In the genomic region with DNA sequence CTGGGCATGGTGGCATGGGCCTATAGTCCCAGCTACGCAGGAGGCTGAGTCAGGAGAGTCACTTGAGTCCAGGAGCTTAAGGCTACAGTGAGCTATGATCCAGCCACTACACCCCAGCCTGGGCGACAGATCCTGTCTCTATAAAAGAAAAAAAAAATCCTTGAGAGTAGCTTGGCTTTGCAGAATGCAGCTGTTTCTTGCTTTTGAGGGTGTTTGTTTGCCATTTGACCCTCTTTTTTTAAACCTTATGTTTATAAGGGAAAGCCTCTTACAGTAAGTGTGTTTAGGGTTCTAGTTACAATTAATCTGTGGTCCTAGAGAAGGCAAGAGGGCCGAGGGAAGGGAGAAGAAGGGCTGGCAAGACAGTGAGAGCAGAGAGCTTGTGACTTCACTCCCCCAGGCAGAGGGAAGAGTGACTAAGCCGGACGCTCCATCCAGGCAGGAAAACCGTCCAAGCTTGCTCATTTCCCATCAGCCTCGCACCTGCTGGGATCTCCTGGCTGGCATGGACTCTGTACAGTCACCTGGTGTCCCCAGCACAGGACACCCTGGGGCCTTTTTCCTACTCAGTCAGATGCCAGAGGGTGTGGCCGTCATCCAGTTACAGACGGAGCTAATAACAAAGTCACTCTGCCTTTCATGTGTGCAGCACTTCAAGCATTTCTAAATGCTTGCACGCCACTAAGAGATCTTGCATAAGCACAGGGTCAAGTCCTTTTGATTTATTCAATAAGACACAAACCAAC, we compare ENCODE assay signal across 8 cellular contexts. TPM values are rescaled to one million over a fixed set of nuclear protein-coding genes. Genes with fewer than 3 reads are reported as not detected.
A peak's percentile ranks its signal among the peaks of the same experiment; 100 is the strongest.
DNase-seq lines count a peak whose midpoint lies in the region; ATAC-seq and TF ChIP-seq lines count a peak whose summit lies in the region.

No MANE protein-coding gene starts in this region.

- H3K4me1 Mint-ChIP-seq in osteocyte (ENCODE audit: unreplicated experiment): peaks cover 45% of the 10 kb centered on the region

- no peaks in the 10 kb centered on the region for H3K9me3 ChIP-seq in Peyer's patch

- ATAC-seq in HG02852 (IDR thresholded peaks at IDR 0.05; ENCODE audit: unreplicated experiment) (no peak), GM21390 (IDR thresholded peaks at IDR 0.05; ENCODE audit: unreplicated experiment) (no peak)

- peak; percentile 67 to 71 for TF ChIP-seq POLR2A in Peyer's patch (IDR thresholded peaks at IDR 0.05)

- peak overlapping the region; percentile 44 to 94 (median 78) for H3K27ac ChIP-seq in Peyer's patch

- no peak overlapping the region for H3K4me3 Mint-ChIP-seq in osteocyte (ENCODE audit: unreplicated experiment)

- no peaks in the 10 kb centered on the region for H3K27me3 Mint-ChIP-seq in osteocyte (ENCODE audit: unreplicated experiment)

- no peaks in the 10 kb centered on the region for H3K9me3 Mint-ChIP-seq in osteocyte (ENCODE audit: unreplicated experiment)

- H3K36me3 ChIP-seq in Peyer's patch: no peaks in the 10 kb centered on the region
- no peaks in the 10 kb centered on the region for H3K36me3 ChIP-seq in H7 (replicated peaks; ENCODE audit: control insufficient read depth, insufficient read depth, low read length)

- DNase-seq in HT-29 (ENCODE audit: low spot score) (peak; percentile 38), Peyer's patch (peak in 2 of 3 donors; percentile 89 to 92), fibroblast of mammary gland (ENCODE audit: low read depth) (peak; percentile 91), osteocyte (ENCODE audit: extremely low spot score, unreplicated experiment) (peak; percentile 87), iPS-NIHi7 (ENCODE audit: extremely low spot score) (no peak), H7 (no peak)

- no peaks in the 10 kb centered on the region for H3K36me3 Mint-ChIP-seq in osteocyte (ENCODE audit: unreplicated experiment)

- H3K4me1 ChIP-seq in Peyer's patch: peaks cover 0 to 19% (median 5%) of the 10 kb centered on the region in 4 donors

- H3K4me3 ChIP-seq in Peyer's patch: no peak overlapping the region
- H3K4me3 ChIP-seq in fibroblast of mammary gland (ENCODE audit: control insufficient read depth, low read depth, low read length): no peak overlapping the region
- H3K4me3 ChIP-seq in H7 (ENCODE audit: insufficient read depth, low read depth, low read length): no peak overlapping the region

- TF ChIP-seq CTCF in Peyer's patch (IDR thresholded peaks at IDR 0.05) (no peak), fibroblast of mammary gland (conservative IDR thresholded peaks at IDR 0.05; ENCODE audit: control insufficient read depth, insufficient read depth, low read depth, low read length) (no peak), osteocyte (IDR thresholded peaks at IDR 0.05) (no peak)

- H3K27me3 ChIP-seq in Peyer's patch (no peaks in the 10 kb centered on the region), H7 (ENCODE audit: control insufficient read depth, insufficient read depth, low read length) (no peaks in the 10 kb centered on the region)

- H3K27ac Mint-ChIP-seq in osteocyte (ENCODE audit: unreplicated experiment): peak overlapping the region; percentile 95

RNA-seq across cellular contexts. Expression of a gene that starts 55.5 kb away (rescaled TPM):
- total RNA-seq in HT-29 (2014; rRNA removed; shearing (Covaris generic)): 16.2 and 18.0 TPM in 2 replicates
- total RNA-seq in Peyer's patch (10 to 100 TPM; 31.4 to 57.8 (median 39.1) TPM), osteocyte (18.8 and 22.8 TPM in 2 replicates)
- 24.7 and 39.0 TPM in 2 replicates for total RNA-seq in H7 (2014; rRNA removed; shearing (Covaris generic))

Comparison
In these comparisons a context has a peak if more than half of its experiments do, and no peak if none do; other contexts are left out.
1. DNase-seq: peak in HT-29 (single experiment), Peyer's patch (2 of 3), fibroblast of mammary gland (single experiment) and osteocyte (single experiment); none in iPS-NIHi7 (single experiment) and H7 (single experiment).